Comparison of ENCODE assay signal across 20 cellular contexts in the genomic region with DNA sequence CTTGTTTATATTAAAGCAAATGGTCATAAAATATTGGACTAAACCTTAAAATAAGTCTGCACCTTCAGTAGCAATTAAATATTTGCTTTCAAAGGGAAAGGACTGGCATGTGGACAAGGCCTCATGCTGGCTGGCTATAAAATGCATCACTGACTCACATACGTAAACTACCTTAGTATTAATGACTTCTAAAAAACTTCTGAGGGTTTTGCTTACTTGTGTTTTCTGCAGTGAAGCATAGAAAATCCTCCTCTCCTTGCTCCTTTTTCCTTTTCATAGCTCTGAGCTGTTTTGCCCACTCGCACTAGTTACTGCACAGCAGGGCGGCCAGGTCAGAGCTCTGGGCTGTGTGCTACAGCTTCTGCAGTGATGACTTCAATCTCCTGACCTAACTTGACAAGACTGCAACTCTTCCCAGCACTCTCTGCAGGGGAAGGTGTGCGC.
DNase-seq lines count a peak whose midpoint lies in the region; ATAC-seq and TF ChIP-seq lines count a peak whose summit lies in the region.
"Had no signal": no experiment of that assay in that cellular context is flagged by ENCODE, and none has a peak within 500 bp of the region (broad histone marks: within the 10 kb centered on the region; RNA-seq: fewer than 3 reads in every experiment).

No MANE protein-coding gene starts in this region.

- H3K27ac ChIP-seq in endodermal cell (ENCODE audit: low read depth, low read length) (peak overlapping the region; percentile 36), osteoblast (ENCODE audit: low read depth, low read length) (peak overlapping the region; percentile 90), tibial nerve (no peak overlapping the region)
- H3K27ac ChIP-seq: colonic mucosa, gastrocnemius medialis, sigmoid colon, SJCRH30 had no signal

- peaks cover 7% of the 10 kb centered on the region for H3K4me1 Mint-ChIP-seq in endodermal cell
- peaks cover 6% of the 10 kb centered on the region for H3K4me1 Mint-ChIP-seq in activated CD4-positive, alpha-beta T cell treated with anti-CD3 and anti-CD28 coated beads, Interleukin-2, amount 10 ng/mL, durations not matched to agents 24 days and 14 days

- DNase-seq in Daoy (ENCODE audit: low read depth) (peak; percentile 23), MG63 (peak; percentile 63), endodermal cell (peak; percentile 61), osteoblast (ENCODE audit: insufficient read length, low spot score, missing footprints) (no peak), NCI-H748 (lab: John Stamatoyannopoulos, UW; ENCODE audit: unreplicated experiment) (no peak), tibial nerve (ENCODE audit: low spot score in 2 of 2) (no peak)
- DNase-seq in activated CD4-positive, alpha-beta T cell treated with anti-CD3 and anti-CD28 coated beads, Interleukin-2, amount 10 ng/mL, durations not matched to agents 24 days and 14 days = no peak
- DNase-seq: activated CD4-positive, alpha-beta T cell treated with anti-CD3 and anti-CD28 coated beads for 1 hour; activated gamma-delta T cell treated with Interleukin-2 at 50 U/mL for 16 hours; aorta; BE2C; colonic mucosa; DMS153; gastrocnemius medialis; NCI-H1436 treated with DMSO at 0.1 percent for 48 hours; NCI-H226; sigmoid colon; SJCRH30; stimulated activated CD4-positive, alpha-beta T cell treated with anti-CD3 and anti-CD28 coated beads, Interleukin-2, amount 100 ng/mL, for 24 hours had no signal

- no peak overlapping the region for H2AFZ ChIP-seq in osteoblast (ENCODE audit: low read length)

- H3K4me1 ChIP-seq in endodermal cell (ENCODE audit: control insufficient read depth, insufficient read depth, low read length) (peaks cover 3% of the 10 kb centered on the region), osteoblast (ENCODE audit: insufficient read depth, low read length) (peaks cover 12% of the 10 kb centered on the region), tibial nerve (no peaks in the 10 kb centered on the region)
- H3K4me1 ChIP-seq: BE2C, colonic mucosa, gastrocnemius medialis, sigmoid colon, SJCRH30 had no signal

- H4K20me1 ChIP-seq in osteoblast (ENCODE audit: insufficient read depth, low read length) = no peaks in the 10 kb centered on the region

- H3K4me2 ChIP-seq in osteoblast (ENCODE audit: insufficient read depth, low read length) = no peak overlapping the region

- H3K36me3 ChIP-seq in MG63 (peaks cover 26% of the 10 kb centered on the region), endodermal cell (ENCODE audit: control insufficient read depth, insufficient read depth, low read length) (peaks cover 45% of the 10 kb centered on the region), osteoblast (ENCODE audit: insufficient read depth, low read length) (peaks cover 17% of the 10 kb centered on the region), tibial nerve (peaks cover 0 to 61% (median 5%) of the 10 kb centered on the region in 3 donors)
- H3K36me3 ChIP-seq: colonic mucosa, SJCRH30 had no signal

- intact Hi-C loops in activated CD4-positive, alpha-beta T cell treated with anti-CD3 and anti-CD28 coated beads, Interleukin-2, amount 10 ng/mL, durations not matched to agents 24 days and 14 days (cut with micrococcal nuclease) = no loop called here

- peaks cover 24% of the 10 kb centered on the region for H3K36me3 Mint-ChIP-seq in endodermal cell (ENCODE audit: low read depth)
- H3K36me3 Mint-ChIP-seq in activated CD4-positive, alpha-beta T cell treated with anti-CD3 and anti-CD28 coated beads, Interleukin-2, amount 10 ng/mL, durations not matched to agents 24 days and 14 days (ENCODE audit: low read depth) = peaks cover 28% of the 10 kb centered on the region

- no peaks in the 10 kb centered on the region for H3K9me3 ChIP-seq in MG63
- H3K9me3 ChIP-seq in endodermal cell (ENCODE audit: control insufficient read depth, low read length) = no peaks in the 10 kb centered on the region
- H3K9me3 ChIP-seq in osteoblast (ENCODE audit: low read depth, low read length) = no peaks in the 10 kb centered on the region
- H3K9me3 ChIP-seq in tibial nerve = no peaks in the 10 kb centered on the region
- H3K9me3 ChIP-seq: BE2C, colonic mucosa, gastrocnemius medialis, sigmoid colon, SJCRH30 had no signal

- H3K4me3 Mint-ChIP-seq in endodermal cell = no peak overlapping the region
- no peak overlapping the region for H3K4me3 Mint-ChIP-seq in activated CD4-positive, alpha-beta T cell treated with anti-CD3 and anti-CD28 coated beads, Interleukin-2, amount 10 ng/mL, durations not matched to agents 24 days and 14 days

- no peak for TF ChIP-seq CTCF in endodermal cell (conservative IDR thresholded peaks at IDR 0.05)
- TF ChIP-seq CTCF in osteoblast (IDR thresholded peaks at IDR 0.05; ENCODE audit: extremely low read depth, low read depth, low read length) = no peak
- TF ChIP-seq CTCF in tibial nerve (IDR thresholded peaks at IDR 0.05) = no peak

- TF ChIP-seq EP300 in tibial nerve (IDR thresholded peaks at IDR 0.05) = no peak

- H3K79me2 ChIP-seq in osteoblast (ENCODE audit: insufficient read depth, low read length) = no peaks in the 10 kb centered on the region

- TF ChIP-seq POLR2A in tibial nerve (IDR thresholded peaks at IDR 0.05) = no peak

- H3K27me3 ChIP-seq in MG63 = no peaks in the 10 kb centered on the region
- H3K27me3 ChIP-seq in endodermal cell (ENCODE audit: control insufficient read depth, insufficient read depth, low read length, poor library complexity, severe bottlenecking) = no peaks in the 10 kb centered on the region
- no peaks in the 10 kb centered on the region for H3K27me3 ChIP-seq in osteoblast (ENCODE audit: insufficient read depth, low read length)
- H3K27me3 ChIP-seq in tibial nerve = no peaks in the 10 kb centered on the region
- H3K27me3 ChIP-seq: BE2C, colonic mucosa, gastrocnemius medialis, sigmoid colon, SJCRH30 had no signal

- H3K9me3 Mint-ChIP-seq in endodermal cell = no peaks in the 10 kb centered on the region
- H3K9me3 Mint-ChIP-seq in activated CD4-positive, alpha-beta T cell treated with anti-CD3 and anti-CD28 coated beads, Interleukin-2, amount 10 ng/mL, durations not matched to agents 24 days and 14 days = no peaks in the 10 kb centered on the region

- H3K27ac Mint-ChIP-seq in endodermal cell = no peak overlapping the region
- no peak overlapping the region for H3K27ac Mint-ChIP-seq in activated CD4-positive, alpha-beta T cell treated with anti-CD3 and anti-CD28 coated beads, Interleukin-2, amount 10 ng/mL, durations not matched to agents 24 days and 14 days

- H3K4me3 ChIP-seq in MG63 (no peak overlapping the region), endodermal cell (ENCODE audit: low read length) (no peak overlapping the region), osteoblast (ENCODE audit: insufficient read depth, low read length) (no peak overlapping the region), tibial nerve (no peak overlapping the region)
- H3K4me3 ChIP-seq: colonic mucosa, gastrocnemius medialis, sigmoid colon, SJCRH30 had no signal

- H3K9ac ChIP-seq in endodermal cell (ENCODE audit: extremely low read depth, low read length, poor library complexity, severe bottlenecking) = no peak overlapping the region

- WGBS in endodermal cell (ENCODE audit: insufficient coverage in 1 of 2, insufficient read length in 1 of 2), 2 experiments = 83 to 92% methylated on average over 4 of the region's 4 CpGs
- WGBS in tibial nerve, 2 donors = 95 to 97% methylated on average over 4 of the region's 4 CpGs

- H3K27me3 Mint-ChIP-seq in endodermal cell (ENCODE audit: insufficient read depth) = no peaks in the 10 kb centered on the region
- H3K27me3 Mint-ChIP-seq in activated CD4-positive, alpha-beta T cell treated with anti-CD3 and anti-CD28 coated beads, Interleukin-2, amount 10 ng/mL, durations not matched to agents 24 days and 14 days = no peaks in the 10 kb centered on the region

- ATAC-seq in HG03039 (IDR thresholded peaks at IDR 0.05; ENCODE audit: unreplicated experiment) = no peak
- ATAC-seq: gastrocnemius medialis had no signal

Comparison
In these comparisons a context has a peak if more than half of its experiments do, and no peak if none do; other contexts are left out.
1. DNase-seq: peak in Daoy (single experiment), MG63 (single experiment) and endodermal cell (single experiment); none in osteoblast (single experiment), activated CD4-positive, alpha-beta T cell treated with anti-CD3 and anti-CD28 coated beads, Interleukin-2, amount 10 ng/mL, durations not matched to agents 24 days and 14 days (single experiment), NCI-H748 (single experiment) and tibial nerve (0 of 2).
2. H3K27ac ChIP-seq: peak in endodermal cell (single experiment) and osteoblast (single experiment); none in tibial nerve (0 of 4).